Comparison of ENCODE assay signal across 18 cellular contexts in genomic region chr1:55631508-55631907, GRCh38.
A peak's percentile ranks its signal among the peaks of the same experiment; 100 is the strongest.
DNase-seq lines count a peak whose midpoint lies in the region; ATAC-seq, FAIRE-seq and TF ChIP-seq lines count a peak whose summit lies in the region.
"Had no signal": no experiment of that assay in that cellular context is flagged by ENCODE, and none has a peak within 500 bp of the region (broad histone marks: within the 10 kb centered on the region; RNA-seq: fewer than 3 reads in every experiment).

No MANE protein-coding gene starts in this region.

- intact Hi-C loops in aorta (cut with DNase I) = no loop called here

- H3K4me2 ChIP-seq in GM23248 (ENCODE audit: unreplicated experiment) = peak overlapping the region; percentile 10

- H4K20me1 ChIP-seq in GM23248 (ENCODE audit: insufficient read depth) = no peaks in the 10 kb centered on the region

- H3K9me3 ChIP-seq in GM23248 (ENCODE audit: low read depth) (no peaks in the 10 kb centered on the region), thoracic aorta (no peaks in the 10 kb centered on the region), aorta (ENCODE audit: control insufficient read depth, low read length) (no peaks in the 10 kb centered on the region)
- H3K9me3 ChIP-seq: BE2C, right atrium auricular region had no signal

- H3K79me2 ChIP-seq in GM23248 (ENCODE audit: insufficient read depth) = no peaks in the 10 kb centered on the region

- peaks cover 42% of the 10 kb centered on the region for H3F3A ChIP-seq in GM23248 (ENCODE audit: insufficient read depth)

- in situ Hi-C loops in GM23248 (cut with MboI) = no loop called here

- DNase-seq in GM23248 (peak; percentile 79), amniotic epithelial cell (ENCODE audit: low read depth) (peak; percentile 60), fibroblast of pulmonary artery (ENCODE audit: low read depth) (peak; percentile 22), thoracic aorta (ENCODE audit: low spot score) (no peak), HTR-8/SVneo (ENCODE audit: insufficient read length, low spot score) (no peak), aorta (no peak), DMS53 treated with DMSO at 0.1 percent for 48 hours (lab: John Stamatoyannopoulos, UW; ENCODE audit: unreplicated experiment) (no peak)
- DNase-seq: activated CD8-positive, alpha-beta T cell treated with anti-CD3 and anti-CD28 coated beads for 36 hours; activated T-cell treated with anti-CD3 and anti-CD28 coated beads, Interleukin-2, amount 50 U/mL, for 48 hours; BE2C; H7; left ventricle myocardium superior; NCI-H1436; NCI-H2171 treated with DMSO at 0.1 percent for 48 hours had no signal

- peak overlapping the region; percentile 69 for H3K27ac ChIP-seq in GM23248
- H3K27ac ChIP-seq in thoracic aorta = peak overlapping the region; percentile 14 to 79
- peak overlapping the region in 1 of 2 donors; percentile 19 for H3K27ac ChIP-seq in aorta (ENCODE audit: low read depth in 1 of 2, low read length in 2 of 2)

- no peak for TF ChIP-seq CTCF in fibroblast of pulmonary artery (IDR thresholded peaks at IDR 0.05; ENCODE audit: low read length, missing control alignments)
- no peak for TF ChIP-seq CTCF in thoracic aorta (IDR thresholded peaks at IDR 0.05)

- no peak overlapping the region for H3K9ac ChIP-seq in GM23248

- H3K4me3 ChIP-seq in GM23248 (no peak overlapping the region), fibroblast of pulmonary artery (replicated peaks; ENCODE audit: low read depth, low read length) (no peak overlapping the region), thoracic aorta (no peak overlapping the region), aorta (ENCODE audit: low read length in 2 of 2) (no peak overlapping the region)
- H3K4me3 ChIP-seq: right atrium auricular region, tibial nerve had no signal

- H3K27me3 ChIP-seq in GM23248 (replicated peaks; ENCODE audit: insufficient read depth) (no peaks in the 10 kb centered on the region), thoracic aorta (replicated peaks; ENCODE audit: insufficient read depth) (no peaks in the 10 kb centered on the region), aorta (ENCODE audit: control insufficient read depth in 1 of 2, insufficient read depth in 2 of 2, low read length in 1 of 2) (no peaks in the 10 kb centered on the region)
- H3K27me3 ChIP-seq: BE2C, right atrium auricular region, tibial nerve had no signal

- no peak for FAIRE-seq in HTR-8/SVneo (lab: Jason Lieb, UNC)

- H3K36me3 ChIP-seq in GM23248 (ENCODE audit: low read depth) = no peaks in the 10 kb centered on the region
- H3K36me3 ChIP-seq in thoracic aorta = no peaks in the 10 kb centered on the region
- no peaks in the 10 kb centered on the region for H3K36me3 ChIP-seq in aorta (ENCODE audit: control insufficient read depth in 1 of 2, insufficient read depth in 2 of 2, low read length in 1 of 2)
- H3K36me3 ChIP-seq: BE2C, right atrium auricular region had no signal

- no peak overlapping the region for H2AFZ ChIP-seq in GM23248

- H3K4me1 ChIP-seq in GM23248 (ENCODE audit: insufficient read depth) = peaks cover 51% of the 10 kb centered on the region
- H3K4me1 ChIP-seq in thoracic aorta (ENCODE audit: control insufficient read depth in 1 of 2, low read depth in 2 of 2) = peaks cover 20 to 51% of the 10 kb centered on the region in 2 donors
- peaks cover 7 to 16% of the 10 kb centered on the region in 2 donors for H3K4me1 ChIP-seq in aorta (ENCODE audit: control insufficient read depth in 1 of 2, insufficient read depth in 2 of 2, low read length in 2 of 2)
- H3K4me1 ChIP-seq: BE2C had no signal

- no peaks in the 10 kb centered on the region; the same call in 1 of the 2 replicates for H3K9me2 ChIP-seq in GM23248 (ENCODE audit: insufficient read depth)

- ATAC-seq in thoracic aorta (ENCODE audit: insufficient number of reproducible peaks, low FRiP score, low read depth) (no peak), GM21786 (IDR thresholded peaks at IDR 0.05; ENCODE audit: unreplicated experiment) (no peak), aorta (ENCODE audit: low FRiP score) (no peak)
- ATAC-seq: activated CD8-positive, alpha-beta T cell treated with anti-CD3 and anti-CD28 coated beads for 36 hours; WTC11 had no signal

- 35 to 69% methylated on average over 2 of the region's 2 CpGs for WGBS in GM23248 (ENCODE audit: low coverage in 1 of 2, low lambda C conversion rate in 2 of 2, missing lambda C conversion rate in 2 of 2), 2 experiments
- 49 to 92% methylated on average over 2 of the region's 2 CpGs for WGBS in aorta, 2 donors

Comparison
In these comparisons a context has a peak if more than half of its experiments do, and no peak if none do; other contexts are left out.
1. DNase-seq: peak in GM23248 (single experiment), amniotic epithelial cell (single experiment) and fibroblast of pulmonary artery (single experiment); none in thoracic aorta (single experiment), HTR-8/SVneo (single experiment), aorta (0 of 2) and DMS53 treated with DMSO at 0.1 percent for 48 hours (single experiment).